In the genomic region with DNA sequence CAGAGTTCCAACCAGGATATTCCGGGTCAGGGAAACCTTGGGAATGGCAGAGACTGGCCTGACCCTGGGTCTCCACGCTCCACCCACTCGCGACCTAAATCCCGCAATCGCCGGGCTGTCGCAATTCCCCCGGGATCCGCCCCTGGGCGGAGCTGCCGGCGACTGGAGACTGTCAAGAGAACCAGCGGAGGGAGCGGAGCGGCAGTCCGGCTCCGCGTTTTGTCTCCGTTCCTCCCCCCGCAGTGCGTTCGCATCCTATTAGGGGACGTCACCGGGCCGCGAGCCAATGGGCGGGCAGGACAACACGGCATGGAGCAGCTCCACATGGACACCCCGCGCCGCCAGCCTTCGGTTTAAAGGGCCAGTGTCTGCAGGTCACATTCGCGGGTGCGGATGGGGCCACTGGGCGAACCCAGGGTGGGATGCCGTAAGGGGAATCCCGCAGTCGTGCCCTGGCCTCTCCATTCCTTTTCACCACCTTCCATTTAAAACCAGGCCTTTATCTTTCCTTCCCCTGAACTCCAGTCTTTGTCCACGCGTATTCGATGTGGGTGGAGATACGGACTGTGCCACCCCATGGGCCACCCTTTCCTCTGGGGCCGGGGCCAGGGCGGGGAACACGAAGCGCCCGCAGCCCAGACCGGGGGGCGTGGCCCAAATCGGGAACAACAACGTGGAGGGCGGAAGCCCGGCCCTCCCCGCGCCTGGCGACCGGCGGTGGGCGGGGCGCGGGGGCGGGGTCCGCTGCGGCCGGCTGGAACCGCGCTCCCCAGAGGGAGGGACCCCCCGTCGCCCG, we compare ENCODE assay signal across 8 cellular contexts. TPM values are rescaled to one million over a fixed set of nuclear protein-coding genes. Genes with fewer than 3 reads are reported as not detected.
DNase-seq lines count a peak whose midpoint lies in the region; ATAC-seq, FAIRE-seq and TF ChIP-seq lines count a peak whose summit lies in the region.

No MANE protein-coding gene starts in this region.

- peak overlapping the region; percentile 100 for H3K4me2 ChIP-seq in PC-3 (ENCODE audit: low read length)

- POLR2A ChIA-PET in PC-3 (lab: Charles Lee; ENCODE audit: unreplicated experiment), result interaction anchor here (0.7 kb wide), 2 partner anchors 109 to 753 kb away, joined by 3 to 10 read pairs; no protein-coding TSS in a partner anchor

- intact Hi-C loops in PC-3 (cut with micrococcal nuclease), result loop anchor here (2.0 kb wide), 1 partner anchor 43 kb away; no protein-coding TSS in a partner anchor

- H3K9ac ChIP-seq in PC-3 (ENCODE audit: low read length), result peak overlapping the region; percentile 100

- peak; percentile 13 for TF ChIP-seq POLR2A in erythroblast (IDR thresholded peaks at IDR 0.05; ENCODE audit: low read length)

- peak overlapping the region; percentile 95 for H3K27ac ChIP-seq in PC-3 (ENCODE audit: low read length)

- no peaks in the 10 kb centered on the region for H3K27me3 Mint-ChIP-seq in activated T-cell treated with anti-CD3 and anti-CD28 coated beads, Interleukin-2, amount 50 U/mL, for 4 hours (ENCODE audit: low read depth)

- no peaks in the 10 kb centered on the region for H3K36me3 ChIP-seq in PC-3 (ENCODE audit: low read depth, low read length)

- H3K9me2 ChIP-seq in PC-3 (replicated peaks; ENCODE audit: low read length), result no peaks in the 10 kb centered on the region

- BruUV-seq in PC-3 (replicated peaks; lab: Mats Ljungman, UMichigan), result no TSS peak

- H3K36me3 Mint-ChIP-seq in activated T-cell treated with anti-CD3 and anti-CD28 coated beads, Interleukin-2, amount 50 U/mL, for 4 hours (ENCODE audit: insufficient read depth), result no peaks in the 10 kb centered on the region

- peak overlapping the region; percentile 75 for H2AFZ ChIP-seq in PC-3 (ENCODE audit: low read length)

- ATAC-seq in GM21576 (IDR thresholded peaks at IDR 0.05; ENCODE audit: unreplicated experiment) (peak; percentile 42), PC-3 (peak; percentile 38)
- ATAC-seq in activated T-cell treated with anti-CD3 and anti-CD28 coated beads, Interleukin-2, amount 50 U/mL, for 4 hours, result peak; percentile 55 to 59

- H3F3A ChIP-seq in PC-3 (ENCODE audit: low read length, unreplicated experiment), result peaks cover 10% of the 10 kb centered on the region

- H4K20me1 ChIP-seq in PC-3 (ENCODE audit: low read length), result peaks cover 10% of the 10 kb centered on the region; the same call in 1 of the 2 replicates

- H3K9me3 ChIP-seq in PC-3 (ENCODE audit: low read length), result no peaks in the 10 kb centered on the region

- no peak for FAIRE-seq in D721Med (lab: Jason Lieb, UNC)

- peaks cover 33% of the 10 kb centered on the region for H3K79me2 ChIP-seq in PC-3 (ENCODE audit: low read length)

- DNase-seq in D721Med (ENCODE audit: insufficient read length, low spot score) (peak; percentile 77), PC-3 (peak; percentile 97), erythroblast (lab: John Stamatoyannopoulos, UW) (peak; percentile 99), mucosa of gallbladder (ENCODE audit: low spot score) (peak; percentile 100)
- peak; percentile 98 for DNase-seq in Jurkat, Clone E6-1 (ENCODE audit: low read depth, low spot score)
- DNase-seq in activated T-cell treated with anti-CD3 and anti-CD28 coated beads, Interleukin-2, amount 50 U/mL, for 4 hours, result peak; percentile 99
- peak; percentile 100 for DNase-seq in stimulated activated CD8-positive, alpha-beta memory T cell treated with anti-CD3 and anti-CD28 coated beads, Interleukin-4, amount 100 ng/mL, for 24 hours (ENCODE audit: low read depth)

- H3K4me3 Mint-ChIP-seq in activated T-cell treated with anti-CD3 and anti-CD28 coated beads, Interleukin-2, amount 50 U/mL, for 4 hours, result peak overlapping the region; percentile 97

- TF ChIP-seq CTCF in D721Med (IDR thresholded peaks at IDR 0.05; ENCODE audit: insufficient read depth, missing control alignments) (no peak), PC-3 (conservative IDR thresholded peaks at IDR 0.05; ENCODE audit: low read depth, low read length) (no peak)

- peak overlapping the region; percentile 67 for H3K4me3 ChIP-seq in Jurkat, Clone E6-1 (ENCODE audit: low read length)
- peak overlapping the region; percentile 98 for H3K4me3 ChIP-seq in PC-3 (ENCODE audit: low read length)

- peaks cover 40% of the 10 kb centered on the region for H3K4me1 Mint-ChIP-seq in activated T-cell treated with anti-CD3 and anti-CD28 coated beads, Interleukin-2, amount 50 U/mL, for 4 hours (ENCODE audit: low read depth)

- H3K27me3 ChIP-seq in PC-3 (ENCODE audit: low read length), result no peaks in the 10 kb centered on the region

- no peaks in the 10 kb centered on the region for H3K9me3 Mint-ChIP-seq in activated T-cell treated with anti-CD3 and anti-CD28 coated beads, Interleukin-2, amount 50 U/mL, for 4 hours

- H3K4me1 ChIP-seq in PC-3 (ENCODE audit: insufficient read depth, low read length), result peaks cover 56% of the 10 kb centered on the region

- CTCF ChIA-PET in PC-3 (lab: Charles Lee), result interaction anchor here (0.5 to 0.6 kb wide), 2 partner anchors 1279 to 1353 kb away, joined by 3 read pairs; no protein-coding TSS in a partner anchor

RNA-seq across cellular contexts. Expression of gene MNT, which starts 0.8 kb away (rescaled TPM):
- polyA plus RNA-seq in Jurkat, Clone E6-1 (2012; ENCODE audit: insufficient read depth, insufficient read length), result 14.9 TPM
- total RNA-seq in PC-3 (2014; rRNA removed) (19.1 and 26.0 TPM in 2 replicates), mucosa of gallbladder (44.0 TPM)
- 10 to 100 TPM; 27.8 to 30.7 (median 29.5) TPM for total RNA-seq in activated T-cell treated with anti-CD3 and anti-CD28 coated beads, Interleukin-2, amount 50 U/mL, for 4 hours

Comparison
In these comparisons a context has a peak if more than half of its experiments do, and no peak if none do; other contexts are left out.
1. Peak in every context shown above with its lines: DNase-seq, ATAC-seq, H3K4me3 ChIP-seq and H3K27ac ChIP-seq.